Comparison of ENCODE assay signal across 8 cellular contexts in the genomic region with DNA sequence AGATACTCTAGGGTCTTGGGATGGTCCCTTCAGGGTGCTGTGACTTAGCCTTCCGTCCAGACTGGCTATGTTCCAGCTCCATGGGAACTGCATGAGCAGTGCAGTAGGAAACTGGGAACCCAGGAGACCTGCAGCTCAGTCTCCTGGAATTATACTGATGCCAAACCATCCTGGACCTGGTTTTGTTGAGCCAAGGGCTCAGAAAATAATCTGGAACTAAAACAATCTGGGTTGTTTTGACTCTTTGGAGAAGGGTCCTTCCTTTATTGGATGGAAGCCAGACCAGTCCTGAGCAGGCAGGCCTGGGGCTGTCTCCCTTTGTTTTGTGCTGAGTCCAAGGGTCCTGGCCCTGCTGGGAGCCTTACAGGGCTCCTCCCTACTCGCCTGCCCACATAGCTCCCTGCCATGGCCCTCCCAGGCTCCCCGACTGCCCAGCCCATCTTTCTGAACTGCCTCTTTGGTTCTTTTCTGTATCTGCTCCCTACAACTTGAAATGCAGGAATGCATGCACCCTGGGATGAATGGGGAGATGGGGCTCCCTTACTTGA. TPM values are rescaled to one million over a fixed set of nuclear protein-coding genes. Genes with fewer than 3 reads are reported as not detected.
DNase-seq lines count a peak whose midpoint lies in the region; ATAC-seq and TF ChIP-seq lines count a peak whose summit lies in the region.

No MANE protein-coding gene starts in this region.

- ATAC-seq in GM19463 (IDR thresholded peaks at IDR 0.05; ENCODE audit: unreplicated experiment) = no peak
- ATAC-seq in HG03432 (IDR thresholded peaks at IDR 0.05; ENCODE audit: unreplicated experiment) = no peak

- intact Hi-C loops in esophagus squamous epithelium (cut with DNase I) = loop anchor here (10.0 kb wide), 1 partner anchor 87 kb away; a partner anchor contains a TSS

- H3K36me3 ChIP-seq in GM06990 (ENCODE audit: control insufficient read depth, insufficient read depth, low read length) (peaks cover 6% of the 10 kb centered on the region), esophagus squamous epithelium (peaks cover 0 to 19% (median 6%) of the 10 kb centered on the region in 3 donors)

- H3K27ac ChIP-seq in esophagus squamous epithelium = no peak overlapping the region

- 23 to 30% methylated on average over 2 of the region's 3 CpGs for WGBS in esophagus squamous epithelium, 2 donors

- TF ChIP-seq POLR2A in esophagus squamous epithelium (IDR thresholded peaks at IDR 0.05) = no peak

- H3K4me3 ChIP-seq in GM06990 (replicated peaks; ENCODE audit: low read depth, low read length) = peak overlapping the region; percentile 96
- peak overlapping the region; percentile 69 to 89 (median 79) for H3K4me3 ChIP-seq in esophagus squamous epithelium
- H3K4me3 ChIP-seq in retinal pigment epithelial cell (ENCODE audit: low read length) = peak overlapping the region; percentile 86

- no peaks in the 10 kb centered on the region for H3K9me3 ChIP-seq in esophagus squamous epithelium

- H3K27me3 ChIP-seq in GM06990 (replicated peaks; ENCODE audit: control insufficient read depth, insufficient read depth, low read length) (no peaks in the 10 kb centered on the region), esophagus squamous epithelium (no peaks in the 10 kb centered on the region)

- peaks cover 27 to 61% (median 30%) of the 10 kb centered on the region in 3 donors for H3K4me1 ChIP-seq in esophagus squamous epithelium

- TF ChIP-seq CTCF in GM06990 (IDR thresholded peaks at IDR 0.05; ENCODE audit: insufficient read depth, low read length, poor library complexity, severe bottlenecking) = no peak
- TF ChIP-seq CTCF in esophagus squamous epithelium (IDR thresholded peaks at IDR 0.05) = no peak
- TF ChIP-seq CTCF in retinal pigment epithelial cell (conservative IDR thresholded peaks at IDR 0.05; ENCODE audit: low read depth, low read length) = no peak

- DNase-seq in GM06990 (ENCODE audit: extremely low read depth, insufficient read length) (no peak), RPMI8226 (peak; percentile 36), esophagus squamous epithelium (lab: John Stamatoyannopoulos, UW) (no peak), retinal pigment epithelial cell (ENCODE audit: low read depth) (no peak), NCI-H2227 treated with DMSO at 0.1 percent for 48 hours (lab: John Stamatoyannopoulos, UW) (no peak)
- no peak for DNase-seq in activated CD4-positive, CD25-positive, alpha-beta regulatory T cell treated with anti-CD3 and anti-CD28 coated beads, Interleukin-2, amount 50 U/mL, for 72 hours

RNA-seq across cellular contexts. Expression of a gene that starts 1.2 kb away (rescaled TPM):
- total RNA-seq in esophagus squamous epithelium = 10 to 100 TPM; 19.3 to 32.4 (median 20.5) TPM

RNA-seq across cellular contexts. Expression of a gene that starts 14.4 kb away (rescaled TPM):
- total RNA-seq in esophagus squamous epithelium = 10 to 100 TPM in 1 of 4 donors, 1 to 10 TPM in 2, under 1 TPM in 1; 0.68 to 12.9 (median 4.0) TPM

RNA-seq across cellular contexts. Expression of a gene that starts 21.8 kb away (rescaled TPM):
- total RNA-seq in esophagus squamous epithelium = 10 to 100 TPM; 14.0 to 34.6 (median 27.7) TPM

RNA-seq across cellular contexts. Expression of a gene that starts 26.8 kb away (rescaled TPM):
- 100 to 1,000 TPM in 3 of 4 donors, 10 to 100 TPM in 1; 70.1 to 169 (median 135) TPM for total RNA-seq in esophagus squamous epithelium

RNA-seq across cellular contexts. Expression of a gene that starts 31.0 kb away (rescaled TPM):
- 10 to 100 TPM; 38.9 to 59.3 (median 48.3) TPM for total RNA-seq in esophagus squamous epithelium
